In genomic region chr9:123607987-123608565, GRCh38 we compare ENCODE assay signal across 13 cellular contexts.
DNase-seq lines count a peak whose midpoint lies in the region; ATAC-seq and FAIRE-seq lines count a peak whose summit lies in the region.
"Had no signal": no experiment of that assay in that cellular context is flagged by ENCODE, and none has a peak within 500 bp of the region (broad histone marks: within the 10 kb centered on the region; RNA-seq: fewer than 3 reads in every experiment).

No MANE protein-coding gene starts in this region.

- peak overlapping the region; percentile 55 to 95 (median 82) for H3K27ac Mint-ChIP-seq in naive B cell
- H3K27ac Mint-ChIP-seq: activated T-helper 17 cell treated with anti-CD3 and anti-CD28 coated beads, Interleukin-2, amount 50 U/mL, for 72 hours had no signal

- DNase-seq in naive B cell (peak; percentile 68), NCI-H748 (lab: John Stamatoyannopoulos, UW; ENCODE audit: unreplicated experiment) (no peak), RCC 7860 (ENCODE audit: low spot score) (no peak), SKM-1 treated with dmso at 0.1 percent for 144 hours (lab: John Stamatoyannopoulos, UW; ENCODE audit: unreplicated experiment) (no peak)
- no peak for DNase-seq in stimulated activated CD8-positive, alpha-beta memory T cell treated with anti-CD3 and anti-CD28 coated beads, Interleukin-4, amount 100 ng/mL, for 48 hours
- DNase-seq: Calu3, foreskin keratinocyte had no signal

- H3K4me3 Mint-ChIP-seq in naive B cell = peak overlapping the region; percentile 22 to 78 (median 64)
- H3K4me3 Mint-ChIP-seq: activated T-helper 17 cell treated with anti-CD3 and anti-CD28 coated beads, Interleukin-2, amount 50 U/mL, for 72 hours; central memory CD8-positive, alpha-beta T cell had no signal

- no peaks in the 10 kb centered on the region for H3K9me3 Mint-ChIP-seq in naive B cell
- H3K9me3 Mint-ChIP-seq: activated T-helper 17 cell treated with anti-CD3 and anti-CD28 coated beads, Interleukin-2, amount 50 U/mL, for 72 hours; central memory CD8-positive, alpha-beta T cell had no signal

- FAIRE-seq in RCC 7860 (lab: Jason Lieb, UNC) = no peak
- FAIRE-seq: H1 had no signal

- H3K27me3 Mint-ChIP-seq in naive B cell = no peaks in the 10 kb centered on the region
- H3K27me3 Mint-ChIP-seq: activated T-helper 17 cell treated with anti-CD3 and anti-CD28 coated beads, Interleukin-2, amount 50 U/mL, for 72 hours; central memory CD8-positive, alpha-beta T cell had no signal

- peak; percentile 92 for ATAC-seq in GM19025 (IDR thresholded peaks at IDR 0.05; ENCODE audit: low read depth, unreplicated experiment)
- ATAC-seq in HG02588 (IDR thresholded peaks at IDR 0.05; ENCODE audit: unreplicated experiment) = peak; percentile 90
- ATAC-seq in HG03378 (IDR thresholded peaks at IDR 0.05; ENCODE audit: unreplicated experiment) = peak; percentile 92
- ATAC-seq in naive B cell (ENCODE audit: low read depth in 2 of 2) = peak; percentile 99
- ATAC-seq: activated T-helper 17 cell treated with anti-CD3 and anti-CD28 coated beads, Interleukin-2, amount 50 U/mL, for 72 hours; foreskin keratinocyte had no signal

- peaks cover 32 to 35% (median 33%) of the 10 kb centered on the region in 3 donors for H3K4me1 Mint-ChIP-seq in naive B cell
- H3K4me1 Mint-ChIP-seq: activated T-helper 17 cell treated with anti-CD3 and anti-CD28 coated beads, Interleukin-2, amount 50 U/mL, for 72 hours; central memory CD8-positive, alpha-beta T cell had no signal

- H3K36me3 Mint-ChIP-seq in naive B cell = no peaks in the 10 kb centered on the region
